13 cellular contexts compared by ENCODE assay signal in the genomic region with DNA sequence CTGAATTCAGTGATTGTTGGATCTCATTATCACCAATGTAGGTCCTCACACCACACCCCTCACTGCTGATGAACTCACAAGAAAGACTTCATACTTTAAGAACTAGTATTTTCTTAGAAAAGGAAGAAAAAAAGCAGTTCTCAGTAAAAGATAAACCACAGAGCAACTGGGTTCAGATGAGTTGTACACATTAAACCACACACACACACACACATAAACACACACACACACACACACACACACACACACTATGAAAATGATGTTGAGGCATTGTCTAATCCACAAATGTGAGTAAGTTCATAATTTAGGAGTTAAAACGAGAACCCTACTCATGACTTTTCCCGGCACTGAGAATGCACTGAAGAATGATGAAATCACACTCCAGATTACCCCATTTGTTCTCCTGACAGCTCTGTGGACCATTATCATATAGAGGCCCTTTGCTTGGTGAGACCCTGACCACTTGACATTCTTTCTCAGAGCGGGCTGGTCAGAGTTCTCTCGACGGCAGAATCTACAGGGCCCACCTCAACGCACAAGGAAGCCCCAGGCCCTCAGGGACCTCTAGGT.
DNase-seq lines count a peak whose midpoint lies in the region; ATAC-seq and TF ChIP-seq lines count a peak whose summit lies in the region.
"Had no signal": no experiment of that assay in that cellular context is flagged by ENCODE, and none has a peak within 500 bp of the region (broad histone marks: within the 10 kb centered on the region; RNA-seq: fewer than 3 reads in every experiment).

No MANE protein-coding gene starts in this region.

- 91% methylated on average over 6 of the region's 6 CpGs for WGBS in mammary epithelial cell (ENCODE audit: low coverage, missing lambda C conversion rate)

- H3K9me3 Mint-ChIP-seq in T-helper 1 cell treated with Interleukin-12 subunit alpha and Interleukin-12 subunit beta and Interleukin-4 antibody, amounts not matched to agents 30 μg/mL and 1 μg/mL, for 36 hours: peaks cover 7% of the 10 kb centered on the region
- peaks cover 1 to 5% of the 10 kb centered on the region in 2 donors for H3K9me3 Mint-ChIP-seq in stimulated activated naive CD8-positive, alpha-beta T cell treated with anti-CD3 and anti-CD28 coated beads, Interleukin-15, amount 100 ng/mL, for 72 hours

- H3K27ac Mint-ChIP-seq in T-helper 1 cell treated with Interleukin-12 subunit alpha and Interleukin-12 subunit beta and Interleukin-4 antibody, amounts not matched to agents 30 μg/mL and 1 μg/mL, for 36 hours: peak overlapping the region; percentile 96
- H3K27ac Mint-ChIP-seq in stimulated activated naive CD8-positive, alpha-beta T cell treated with anti-CD3 and anti-CD28 coated beads, Interleukin-15, amount 100 ng/mL, for 72 hours: peak overlapping the region; percentile 98 to 99

- H3K36me3 ChIP-seq in effector memory CD4-positive, alpha-beta T cell (ENCODE audit: control insufficient read depth, insufficient read depth, low read length): no peaks in the 10 kb centered on the region
- H3K36me3 ChIP-seq in mammary epithelial cell (ENCODE audit: insufficient read depth, low read length): no peaks in the 10 kb centered on the region
- H3K36me3 ChIP-seq: gastroesophageal sphincter, lower lobe of right lung had no signal

- no peak overlapping the region for H2AFZ ChIP-seq in mammary epithelial cell (ENCODE audit: low read depth, low read length)

- no TSS peak for BruUV-seq in mammary epithelial cell (replicated peaks; lab: Mats Ljungman, UMichigan)

- H3K4me3 Mint-ChIP-seq in T-helper 1 cell treated with Interleukin-12 subunit alpha and Interleukin-12 subunit beta and Interleukin-4 antibody, amounts not matched to agents 30 μg/mL and 1 μg/mL, for 36 hours: peak overlapping the region; percentile 75
- H3K4me3 Mint-ChIP-seq in stimulated activated naive CD8-positive, alpha-beta T cell treated with anti-CD3 and anti-CD28 coated beads, Interleukin-15, amount 100 ng/mL, for 72 hours: peak overlapping the region; percentile 49 to 87

- no peak overlapping the region for H3K4me3 ChIP-seq in effector memory CD4-positive, alpha-beta T cell (ENCODE audit: insufficient read depth, low read depth, low read length, poor library complexity, severe bottlenecking)
- H3K4me3 ChIP-seq in mammary epithelial cell (replicated peaks in 1 of 3; ENCODE audit: insufficient read depth in 1 of 3, low read depth in 2 of 3, low read length in 3 of 3): no peak overlapping the region
- H3K4me3 ChIP-seq: gastroesophageal sphincter, lower lobe of right lung had no signal

- no peak overlapping the region for H3K9ac ChIP-seq in mammary epithelial cell (ENCODE audit: insufficient read depth, low read length)

- CTCF ChIA-PET in mammary epithelial cell (lab: Charles Lee; ENCODE audit: low non-redundant PET): no interaction called here

- intact Hi-C loops in mammary epithelial cell (cut with micrococcal nuclease): no loop called here

- no peak overlapping the region for H3K4me2 ChIP-seq in mammary epithelial cell (ENCODE audit: insufficient read depth, low read depth, low read length)

- TF ChIP-seq CTCF in mammary epithelial cell (conservative IDR thresholded peaks at IDR 0.05 in 1 of 2, IDR thresholded peaks at IDR 0.05 in 1 of 2; ENCODE audit: extremely low read depth in 1 of 2, insufficient read depth in 1 of 2, low read depth in 1 of 2, low read length in 2 of 2): no peak

- H3K27me3 Mint-ChIP-seq in T-helper 1 cell treated with Interleukin-12 subunit alpha and Interleukin-12 subunit beta and Interleukin-4 antibody, amounts not matched to agents 30 μg/mL and 1 μg/mL, for 36 hours (ENCODE audit: low read depth): no peaks in the 10 kb centered on the region
- H3K27me3 Mint-ChIP-seq in stimulated activated naive CD8-positive, alpha-beta T cell treated with anti-CD3 and anti-CD28 coated beads, Interleukin-15, amount 100 ng/mL, for 72 hours: no peaks in the 10 kb centered on the region

- peaks cover 62% of the 10 kb centered on the region for H3K4me1 ChIP-seq in effector memory CD4-positive, alpha-beta T cell (ENCODE audit: control insufficient read depth, insufficient read depth, low read length, poor library complexity, severe bottlenecking)
- H3K4me1 ChIP-seq in mammary epithelial cell (ENCODE audit: insufficient read depth, low read length): no peaks in the 10 kb centered on the region

- H4K20me1 ChIP-seq in mammary epithelial cell (ENCODE audit: insufficient read depth, low read length): no peaks in the 10 kb centered on the region

- DNase-seq in activated T-cell treated with anti-CD3 and anti-CD28 coated beads for 4 hours (peak; percentile 21), NCI-H446 (lab: John Stamatoyannopoulos, UW) (no peak), mammary epithelial cell (no peak)
- no peak for DNase-seq in activated T-cell treated with anti-CD3 and anti-CD28 coated beads, Interleukin-2, amount 50 U/mL, for 1 hour
- no peak for DNase-seq in effector memory CD4-positive, alpha-beta T cell
- DNase-seq in stimulated activated naive CD8-positive, alpha-beta T cell treated with anti-CD3 and anti-CD28 coated beads, Interleukin-15, amount 100 ng/mL, for 72 hours: peak; percentile 50 to 55
- DNase-seq: lower lobe of right lung, retina, RPMI8226 had no signal

- no peaks in the 10 kb centered on the region for H3K9me3 ChIP-seq in effector memory CD4-positive, alpha-beta T cell (ENCODE audit: control insufficient read depth, low read length)
- H3K9me3 ChIP-seq in mammary epithelial cell (replicated peaks; ENCODE audit: insufficient read depth, low read length): no peaks in the 10 kb centered on the region
- H3K9me3 ChIP-seq: gastroesophageal sphincter, lower lobe of right lung had no signal

- no peaks in the 10 kb centered on the region for H3K79me2 ChIP-seq in mammary epithelial cell (ENCODE audit: insufficient read depth, low read length)

- no peaks in the 10 kb centered on the region for H3K27me3 ChIP-seq in effector memory CD4-positive, alpha-beta T cell (replicated peaks; ENCODE audit: control insufficient read depth, insufficient read depth, low read length, poor library complexity, severe bottlenecking)
- H3K27me3 ChIP-seq in mammary epithelial cell (ENCODE audit: insufficient read depth, low read length): no peaks in the 10 kb centered on the region
- H3K27me3 ChIP-seq: gastroesophageal sphincter had no signal

- peaks cover 56% of the 10 kb centered on the region for H3K36me3 Mint-ChIP-seq in T-helper 1 cell treated with Interleukin-12 subunit alpha and Interleukin-12 subunit beta and Interleukin-4 antibody, amounts not matched to agents 30 μg/mL and 1 μg/mL, for 36 hours (ENCODE audit: low read depth)

- dilution Hi-C loops in mammary epithelial cell (cut with HindIII; ENCODE audit: low sequenced_read_pairs): no loop called here

- H3K27ac ChIP-seq in effector memory CD4-positive, alpha-beta T cell (ENCODE audit: insufficient read depth, low read length, poor library complexity, severe bottlenecking): peak overlapping the region; percentile 61
- H3K27ac ChIP-seq in mammary epithelial cell (ENCODE audit: insufficient read depth, low read depth, low read length): no peak overlapping the region
- H3K27ac ChIP-seq: gastroesophageal sphincter, lower lobe of right lung had no signal

- ATAC-seq in stimulated activated naive CD8-positive, alpha-beta T cell treated with anti-CD3 and anti-CD28 coated beads, Interleukin-15, amount 100 ng/mL, for 72 hours: peak; percentile 88
- no peak for ATAC-seq in GM18519 (IDR thresholded peaks at IDR 0.05; ENCODE audit: low FRiP score, unreplicated experiment)
- ATAC-seq: gastroesophageal sphincter, HCT116 had no signal

- in situ Hi-C loops in mammary epithelial cell (cut with MboI; ENCODE audit: low sequenced_read_pairs in 2 of 2): no loop called here

- H3K4me1 Mint-ChIP-seq in T-helper 1 cell treated with Interleukin-12 subunit alpha and Interleukin-12 subunit beta and Interleukin-4 antibody, amounts not matched to agents 30 μg/mL and 1 μg/mL, for 36 hours (ENCODE audit: low read depth): peaks cover 83% of the 10 kb centered on the region
- peaks cover 98% of the 10 kb centered on the region for H3K4me1 Mint-ChIP-seq in stimulated activated naive CD8-positive, alpha-beta T cell treated with anti-CD3 and anti-CD28 coated beads, Interleukin-15, amount 100 ng/mL, for 72 hours

Comparison
In these comparisons a context has a peak if more than half of its experiments do, and no peak if none do; other contexts are left out.
1. DNase-seq: peak in activated T-cell treated with anti-CD3 and anti-CD28 coated beads for 4 hours (single experiment) and stimulated activated naive CD8-positive, alpha-beta T cell treated with anti-CD3 and anti-CD28 coated beads, Interleukin-15, amount 100 ng/mL, for 72 hours (2 of 2); none in activated T-cell treated with anti-CD3 and anti-CD28 coated beads, Interleukin-2, amount 50 U/mL, for 1 hour (single experiment), effector memory CD4-positive, alpha-beta T cell (0 of 3), NCI-H446 (0 of 2) and mammary epithelial cell (single experiment).